ENCODE assay signal across 9 cellular contexts in the genomic region with DNA sequence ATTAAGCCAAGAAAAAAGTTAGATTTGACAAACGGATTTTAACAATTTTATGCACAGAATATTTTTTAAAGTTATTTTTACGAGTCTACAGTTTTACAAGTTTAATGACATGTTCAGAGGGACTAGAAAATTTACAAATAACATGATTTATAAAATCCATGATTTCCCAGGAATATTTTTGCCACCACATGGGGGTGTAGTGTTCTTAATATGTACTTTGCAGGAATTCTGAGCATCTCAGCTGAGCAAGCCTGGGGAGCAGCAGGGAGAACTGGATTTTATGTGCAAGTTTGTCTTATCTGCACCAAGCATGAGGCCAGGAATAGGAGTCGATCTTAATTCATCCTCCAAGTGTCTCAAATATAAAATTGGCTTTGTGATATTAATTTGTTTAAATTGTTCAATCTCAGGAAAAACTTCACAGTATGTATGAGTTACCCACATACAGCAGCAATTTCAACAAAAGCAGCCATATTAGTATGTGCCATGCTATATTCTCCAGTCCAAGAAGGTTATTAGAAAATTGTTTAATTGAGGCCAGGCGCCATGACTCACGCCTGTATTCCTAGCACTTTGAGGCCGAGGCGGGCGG.
DNase-seq lines count a peak whose midpoint lies in the region; ATAC-seq and TF ChIP-seq lines count a peak whose summit lies in the region.
"Had no signal": no experiment of that assay in that cellular context is flagged by ENCODE, and none has a peak within 500 bp of the region (broad histone marks: within the 10 kb centered on the region; RNA-seq: fewer than 3 reads in every experiment).

No MANE protein-coding gene starts in this region.

- TF ChIP-seq CTCF in AG09309 (IDR thresholded peaks at IDR 0.05; ENCODE audit: control insufficient read depth, insufficient read depth, low read depth, low read length, missing control alignments): peak; percentile 53
- TF ChIP-seq CTCF in HFFc6 (IDR thresholded peaks at IDR 0.05): peak; percentile 73
- peak; percentile 79 for TF ChIP-seq CTCF in VCaP (conservative IDR thresholded peaks at IDR 0.05)

- POLR2A ChIA-PET in T-cell (lab: Charles Lee): no interaction called here

- H3K9me3 Mint-ChIP-seq in HFFc6 (peaks cover 5% of the 10 kb centered on the region; the same call in 1 of the 2 replicates), T-cell (peaks cover 10 to 37% (median 21%) of the 10 kb centered on the region in 3 donors)

- CTCF ChIA-PET in T-cell (lab: Charles Lee): no interaction called here

- DNase-seq in AG09309 (ENCODE audit: low read depth) (peak; percentile 28), HFFc6 (peak; percentile 19), kidney glomerular epithelial cell (lab: John Stamatoyannopoulos, UW) (peak; percentile 7), middle frontal gyrus (ENCODE audit: extremely low spot score, low spot score) (no peak), T-cell (no peak)
- no peak for DNase-seq in stimulated activated CD4-positive, alpha-beta T cell treated with anti-CD3 and anti-CD28 coated beads, Interleukin-2, amount 100 ng/mL, for 48 hours
- DNase-seq in central memory CD4-positive, alpha-beta T cell: no peak
- DNase-seq: activated naive CD4-positive, alpha-beta T cell treated with anti-CD3 and anti-CD28 coated beads, Interleukin-2, amount 10 ng/mL, durations not matched to agents 7 days and 5 days had no signal

- no peak overlapping the region for H3K27ac Mint-ChIP-seq in HFFc6
- no peak overlapping the region for H3K27ac Mint-ChIP-seq in T-cell
- H3K27ac Mint-ChIP-seq: activated naive CD4-positive, alpha-beta T cell treated with anti-CD3 and anti-CD28 coated beads, Interleukin-2, amount 10 ng/mL, durations not matched to agents 7 days and 5 days had no signal

- H3K27me3 Mint-ChIP-seq in HFFc6 (ENCODE audit: insufficient read depth) (no peaks in the 10 kb centered on the region; the same call in 1 of the 2 replicates), T-cell (no peaks in the 10 kb centered on the region)
- H3K27me3 Mint-ChIP-seq: activated naive CD4-positive, alpha-beta T cell treated with anti-CD3 and anti-CD28 coated beads, Interleukin-2, amount 10 ng/mL, durations not matched to agents 7 days and 5 days had no signal

- H3K36me3 Mint-ChIP-seq in HFFc6 (ENCODE audit: low read depth): no peaks in the 10 kb centered on the region
- no peaks in the 10 kb centered on the region for H3K36me3 Mint-ChIP-seq in T-cell
- H3K36me3 Mint-ChIP-seq: activated naive CD4-positive, alpha-beta T cell treated with anti-CD3 and anti-CD28 coated beads, Interleukin-2, amount 10 ng/mL, durations not matched to agents 7 days and 5 days had no signal

- no peak for ATAC-seq in T-cell (replicated peaks in 1 of 4)

- no peaks in the 10 kb centered on the region for H3K4me1 Mint-ChIP-seq in HFFc6 (ENCODE audit: low read depth)
- no peaks in the 10 kb centered on the region for H3K4me1 Mint-ChIP-seq in T-cell
- H3K4me1 Mint-ChIP-seq: activated naive CD4-positive, alpha-beta T cell treated with anti-CD3 and anti-CD28 coated beads, Interleukin-2, amount 10 ng/mL, durations not matched to agents 7 days and 5 days had no signal

- H3K4me3 Mint-ChIP-seq in HFFc6 (no peak overlapping the region), T-cell (no peak overlapping the region)
- H3K4me3 Mint-ChIP-seq: activated naive CD4-positive, alpha-beta T cell treated with anti-CD3 and anti-CD28 coated beads, Interleukin-2, amount 10 ng/mL, durations not matched to agents 7 days and 5 days had no signal

- H3K27ac ChIP-seq in VCaP: no peak overlapping the region

- H3K4me3 ChIP-seq in AG09309 (ENCODE audit: control insufficient read depth, low read depth, low read length): no peak overlapping the region

Comparison
In these comparisons a context has a peak if more than half of its experiments do, and no peak if none do; other contexts are left out.
1. DNase-seq: peak in AG09309 (single experiment), HFFc6 (single experiment) and kidney glomerular epithelial cell (single experiment); none in stimulated activated CD4-positive, alpha-beta T cell treated with anti-CD3 and anti-CD28 coated beads, Interleukin-2, amount 100 ng/mL, for 48 hours (0 of 2), middle frontal gyrus (single experiment), central memory CD4-positive, alpha-beta T cell (single experiment) and T-cell (0 of 34).
2. Peak in every context shown above with its lines, with median percentiles within 50 percentile points of each other: CTCF ChIP-seq.